9 cellular contexts compared by ENCODE assay signal in the genomic region with DNA sequence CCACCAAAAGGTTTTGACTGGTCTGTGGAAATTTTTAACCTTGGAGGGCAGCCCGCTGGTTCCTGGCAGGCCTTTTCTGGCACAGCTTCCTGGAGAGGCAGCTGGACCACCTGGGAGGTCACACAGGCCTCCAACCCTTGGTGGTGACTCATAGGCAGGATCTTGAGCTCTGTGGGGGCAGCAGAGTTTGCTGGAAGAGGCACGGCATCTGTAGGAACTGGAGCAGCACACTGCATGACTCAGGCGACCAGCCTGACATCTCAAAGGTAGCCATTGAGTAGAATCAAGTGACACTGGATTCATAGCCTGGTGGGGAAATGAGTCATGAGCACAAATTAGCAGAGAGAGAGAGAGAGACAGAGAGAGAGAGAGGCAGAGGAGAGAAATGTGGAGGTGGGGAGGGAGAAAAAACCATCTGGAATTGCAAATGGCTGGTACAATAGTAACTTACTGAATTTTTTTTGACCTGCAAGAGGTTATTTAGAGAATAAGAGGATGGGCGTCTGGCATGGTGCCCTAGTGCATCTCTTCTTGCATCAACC. TPM values are rescaled to one million over a fixed set of nuclear protein-coding genes. Genes with fewer than 3 reads are reported as not detected.
A peak's percentile ranks its signal among the peaks of the same experiment; 100 is the strongest.
DNase-seq lines count a peak whose midpoint lies in the region; ATAC-seq, FAIRE-seq and TF ChIP-seq lines count a peak whose summit lies in the region.
"Had no signal": no experiment of that assay in that cellular context is flagged by ENCODE, and none has a peak within 500 bp of the region (broad histone marks: within the 10 kb centered on the region; RNA-seq: fewer than 3 reads in every experiment).

No MANE protein-coding gene starts in this region.

- no peak for TF ChIP-seq EP300 in suprapubic skin (IDR thresholded peaks at IDR 0.05)

- peak overlapping the region; percentile 50 for H3K27ac Mint-ChIP-seq in T-helper 1 cell treated with Interleukin-12 subunit alpha and Interleukin-12 subunit beta and Interleukin-4 antibody, amounts not matched to agents 30 μg/mL and 1 μg/mL, for 36 hours
- H3K27ac Mint-ChIP-seq in naive thymus-derived CD4-positive, alpha-beta T cell, result peak overlapping the region in 2 of 9 donors; percentile 2 to 68
- H3K27ac Mint-ChIP-seq: activated naive CD4-positive, alpha-beta T cell treated with anti-CD3 and anti-CD28 coated beads, Interleukin-2, amount 50 U/mL, for 24 hours had no signal

- H3K4me1 ChIP-seq in heart right ventricle, result peaks cover 0 to 17% (median 0%) of the 10 kb centered on the region in 9 donors
- H3K4me1 ChIP-seq in naive thymus-derived CD4-positive, alpha-beta T cell (ENCODE audit: control insufficient read depth in 2 of 2, insufficient read depth in 2 of 2, low read length in 2 of 2), result peaks cover 0 to 25% of the 10 kb centered on the region in 2 donors
- peaks cover 22% of the 10 kb centered on the region for H3K4me1 ChIP-seq in suprapubic skin

- ATAC-seq in heart right ventricle, result peak in 7 of 8 donors; percentile 29 to 87 (median 79)
- ATAC-seq in naive thymus-derived CD4-positive, alpha-beta T cell, result no peak

- intact Hi-C loops in heart right ventricle (cut with DNase I), result loop anchor here in 4 of 10 donors (10.0 kb wide), 2 partner anchors 530 to 570 kb away; no protein-coding TSS in a partner anchor
- intact Hi-C loops in naive thymus-derived CD4-positive, alpha-beta T cell (cut with micrococcal nuclease), result loop anchor here (5.0 to 10.0 kb wide), 4 partner anchors 303 to 1620 kb away; no protein-coding TSS in a partner anchor

- H3K27me3 Mint-ChIP-seq in T-helper 1 cell treated with Interleukin-12 subunit alpha and Interleukin-12 subunit beta and Interleukin-4 antibody, amounts not matched to agents 30 μg/mL and 1 μg/mL, for 36 hours (ENCODE audit: low read depth), result peaks cover 14% of the 10 kb centered on the region
- H3K27me3 Mint-ChIP-seq in naive thymus-derived CD4-positive, alpha-beta T cell, result peaks cover 0 to 14% (median 5%) of the 10 kb centered on the region in 5 donors
- H3K27me3 Mint-ChIP-seq: activated naive CD4-positive, alpha-beta T cell treated with anti-CD3 and anti-CD28 coated beads, Interleukin-2, amount 50 U/mL, for 24 hours had no signal

- no peak overlapping the region for H3K4me3 Mint-ChIP-seq in T-helper 1 cell treated with Interleukin-12 subunit alpha and Interleukin-12 subunit beta and Interleukin-4 antibody, amounts not matched to agents 30 μg/mL and 1 μg/mL, for 36 hours
- H3K4me3 Mint-ChIP-seq in naive thymus-derived CD4-positive, alpha-beta T cell, result no peak overlapping the region
- H3K4me3 Mint-ChIP-seq: activated naive CD4-positive, alpha-beta T cell treated with anti-CD3 and anti-CD28 coated beads, Interleukin-2, amount 50 U/mL, for 24 hours had no signal

- H3K36me3 ChIP-seq in heart right ventricle, result no peaks in the 10 kb centered on the region
- H3K36me3 ChIP-seq in naive thymus-derived CD4-positive, alpha-beta T cell (ENCODE audit: control insufficient read depth in 2 of 3, insufficient read depth in 3 of 3, low read length in 3 of 3), result no peaks in the 10 kb centered on the region
- no peaks in the 10 kb centered on the region for H3K36me3 ChIP-seq in suprapubic skin

- no peaks in the 10 kb centered on the region for H3K36me3 Mint-ChIP-seq in T-helper 1 cell treated with Interleukin-12 subunit alpha and Interleukin-12 subunit beta and Interleukin-4 antibody, amounts not matched to agents 30 μg/mL and 1 μg/mL, for 36 hours (ENCODE audit: low read depth)
- no peaks in the 10 kb centered on the region for H3K36me3 Mint-ChIP-seq in naive thymus-derived CD4-positive, alpha-beta T cell
- H3K36me3 Mint-ChIP-seq: activated naive CD4-positive, alpha-beta T cell treated with anti-CD3 and anti-CD28 coated beads, Interleukin-2, amount 50 U/mL, for 24 hours had no signal

- H3K27ac ChIP-seq in heart right ventricle (no peak overlapping the region), suprapubic skin (no peak overlapping the region)
- H3K27ac ChIP-seq in naive thymus-derived CD4-positive, alpha-beta T cell (ENCODE audit: low read depth, low read length), result no peak overlapping the region

- H3K9me3 ChIP-seq in heart right ventricle (no peaks in the 10 kb centered on the region), suprapubic skin (no peaks in the 10 kb centered on the region)
- no peaks in the 10 kb centered on the region for H3K9me3 ChIP-seq in naive thymus-derived CD4-positive, alpha-beta T cell (ENCODE audit: control insufficient read depth in 2 of 3, low read length in 3 of 3)

- FAIRE-seq in urothelium cell line (lab: Jason Lieb, UNC), result peak; percentile 98

- peaks cover 23% of the 10 kb centered on the region for H3K4me1 Mint-ChIP-seq in T-helper 1 cell treated with Interleukin-12 subunit alpha and Interleukin-12 subunit beta and Interleukin-4 antibody, amounts not matched to agents 30 μg/mL and 1 μg/mL, for 36 hours (ENCODE audit: low read depth)
- peaks cover 3 to 29% (median 25%) of the 10 kb centered on the region in 7 donors for H3K4me1 Mint-ChIP-seq in naive thymus-derived CD4-positive, alpha-beta T cell

- no peak overlapping the region for H3K4me3 ChIP-seq in heart right ventricle
- H3K4me3 ChIP-seq in naive thymus-derived CD4-positive, alpha-beta T cell (ENCODE audit: low read length), result no peak overlapping the region
- no peak overlapping the region for H3K4me3 ChIP-seq in suprapubic skin

- H3K9me3 Mint-ChIP-seq in T-helper 1 cell treated with Interleukin-12 subunit alpha and Interleukin-12 subunit beta and Interleukin-4 antibody, amounts not matched to agents 30 μg/mL and 1 μg/mL, for 36 hours, result no peaks in the 10 kb centered on the region
- no peaks in the 10 kb centered on the region for H3K9me3 Mint-ChIP-seq in naive thymus-derived CD4-positive, alpha-beta T cell
- H3K9me3 Mint-ChIP-seq: activated naive CD4-positive, alpha-beta T cell treated with anti-CD3 and anti-CD28 coated beads, Interleukin-2, amount 50 U/mL, for 24 hours had no signal

- WGBS in heart right ventricle, 2 donors, result 45 to 54% methylated on average over 4 of the region's 4 CpGs
- WGBS in suprapubic skin, result 64% methylated on average over 4 of the region's 4 CpGs

- peak; percentile 27 for DNase-seq in stimulated activated CD4-positive, alpha-beta T cell treated with anti-CD3 and anti-CD28 coated beads, Interleukin-15, amount 100 ng/mL, for 24 hours
- DNase-seq in stimulated activated CD4-positive, alpha-beta T cell treated with anti-CD3 and anti-CD28 coated beads, Interleukin-4, amount 100 ng/mL, for 4 hours, result no peak
- peak; percentile 18 to 30 for DNase-seq in heart right ventricle
- DNase-seq in urothelium cell line (ENCODE audit: low spot score), result peak; percentile 96
- no peak for DNase-seq in naive thymus-derived CD4-positive, alpha-beta T cell
- DNase-seq in suprapubic skin (ENCODE audit: low spot score in 2 of 2), result no peak
- no peak for DNase-seq in NCI-H510A treated with DMSO at 0.1 percent for 48 hours (lab: John Stamatoyannopoulos, UW)

- POLR2A ChIA-PET in naive thymus-derived CD4-positive, alpha-beta T cell (lab: Charles Lee), result no interaction called here

- H3K27me3 ChIP-seq in heart right ventricle, result peaks cover 0 to 48% (median 29%) of the 10 kb centered on the region in 7 donors
- no peaks in the 10 kb centered on the region for H3K27me3 ChIP-seq in naive thymus-derived CD4-positive, alpha-beta T cell (ENCODE audit: control insufficient read depth in 2 of 2, insufficient read depth in 2 of 2, low read length in 2 of 2)
- H3K27me3 ChIP-seq in suprapubic skin, result no peaks in the 10 kb centered on the region

- TF ChIP-seq POLR2A in suprapubic skin (IDR thresholded peaks at IDR 0.05), result no peak

- CTCF ChIA-PET in naive thymus-derived CD4-positive, alpha-beta T cell (lab: Charles Lee), result interaction anchor here (1.5 to 4.4 kb wide), 4 partner anchors 161 to 571 kb away, joined by 6 to 25 read pairs (median 10); no protein-coding TSS in a partner anchor

- TF ChIP-seq CTCF in heart right ventricle (IDR thresholded peaks at IDR 0.05), result no peak
- TF ChIP-seq CTCF in suprapubic skin (IDR thresholded peaks at IDR 0.05), result no peak

RNA-seq across cellular contexts. Expression of gene TRPM8, which starts 57.4 kb away (rescaled TPM):
- total RNA-seq in heart right ventricle, result not detected
- polyA plus RNA-seq in heart right ventricle, result not detected
- not detected for total RNA-seq in naive thymus-derived CD4-positive, alpha-beta T cell
- not detected for polyA plus RNA-seq in naive thymus-derived CD4-positive, alpha-beta T cell
- under 1 TPM in 2 of 4 donors, not detected in 2; 0.34 to 0.72 TPM for total RNA-seq in suprapubic skin

Comparison
In these comparisons a context has a peak if more than half of its experiments do, and no peak if none do; other contexts are left out.
1. DNase-seq: peak in stimulated activated CD4-positive, alpha-beta T cell treated with anti-CD3 and anti-CD28 coated beads, Interleukin-15, amount 100 ng/mL, for 24 hours (single experiment), heart right ventricle (2 of 2) and urothelium cell line (single experiment); none in stimulated activated CD4-positive, alpha-beta T cell treated with anti-CD3 and anti-CD28 coated beads, Interleukin-4, amount 100 ng/mL, for 4 hours (0 of 2), naive thymus-derived CD4-positive, alpha-beta T cell (0 of 9), suprapubic skin (0 of 2) and NCI-H510A treated with DMSO at 0.1 percent for 48 hours (single experiment).